ENCODE assay signal across 22 cellular contexts in genomic region chr20:11045412-11046175, GRCh38.
"Had no signal": no experiment of that assay in that cellular context is flagged by ENCODE, and none has a peak within 500 bp of the region (broad histone marks: within the 10 kb centered on the region; RNA-seq: fewer than 3 reads in every experiment).

No MANE protein-coding gene starts in this region.

- ATAC-seq: left cardiac atrium, left ventricle myocardium superior, psoas muscle had no signal

- H3K9me3 ChIP-seq: neutrophil, psoas muscle, stomach, thoracic aorta had no signal

- H3K27ac ChIP-seq: coronary artery, neutrophil, psoas muscle, sigmoid colon, skin epidermis, stomach, thoracic aorta had no signal

- DNase-seq: effector CD4-positive, alpha-beta T cell; endodermal cell; kidney; left cardiac atrium; left ventricle myocardium superior; mesenchymal stem cell; midbrain; naive B cell; nephron progenitor cell; psoas muscle; retina; sigmoid colon; stimulated activated CD4-positive, alpha-beta T cell treated with anti-CD3 and anti-CD28 coated beads, Interleukin-12 subunit alpha, Interleukin-12 subunit beta, amount 100 ng/mL, for 4 hours; stimulated activated naive CD4-positive, alpha-beta T cell; stomach; substantia nigra; trophoblast cell had no signal

- H3K27ac Mint-ChIP-seq: endodermal cell, naive B cell, nephron progenitor cell had no signal

- H3K36me3 Mint-ChIP-seq: naive B cell had no signal

- H3K4me3 ChIP-seq: coronary artery, lung, psoas muscle, sigmoid colon, skin epidermis, stomach, thoracic aorta had no signal

- H3K4me1 ChIP-seq: psoas muscle, sigmoid colon, stomach had no signal

- H3K9me3 Mint-ChIP-seq: endodermal cell had no signal

- H3K27me3 ChIP-seq: neutrophil, sigmoid colon, stomach had no signal

- H3K36me3 ChIP-seq: neutrophil, sigmoid colon, stomach, thoracic aorta had no signal
